In the genomic region with DNA sequence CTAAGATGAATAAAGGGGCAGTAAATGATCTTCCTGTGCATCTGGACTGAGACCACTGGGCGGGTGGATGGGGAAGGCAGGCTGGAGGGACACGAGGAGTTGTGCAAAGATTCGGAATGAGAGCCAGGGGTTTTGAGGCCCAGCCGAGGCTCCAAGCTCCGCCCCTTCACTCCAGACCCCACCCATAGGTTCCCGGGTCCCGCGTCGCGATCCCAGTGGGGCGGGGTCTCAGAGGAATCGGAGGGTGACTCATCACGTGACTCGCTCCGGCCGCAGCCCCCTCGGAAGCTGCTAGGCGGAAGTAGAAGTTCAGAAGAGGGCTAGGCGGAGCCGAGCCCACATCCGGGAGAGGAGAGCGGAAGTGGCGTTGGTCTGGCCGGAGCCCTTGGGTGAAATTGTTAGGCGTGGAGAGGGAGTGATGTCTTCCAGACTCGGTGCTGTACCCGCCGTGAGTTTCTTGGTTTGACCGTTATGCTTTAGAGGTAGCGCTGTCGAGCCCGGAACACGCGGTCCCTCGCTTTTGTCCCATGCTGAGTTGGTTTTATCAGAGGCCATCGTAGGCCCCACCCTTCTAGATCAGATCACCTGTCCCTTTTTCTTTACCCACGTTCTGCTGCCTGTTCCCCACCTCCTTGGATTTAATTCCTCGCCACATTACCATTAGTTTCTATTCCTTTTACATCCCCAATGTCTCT, we compare ENCODE assay signal across 8 cellular contexts. TPM values are rescaled to one million over a fixed set of nuclear protein-coding genes. Genes with fewer than 3 reads are reported as not detected.
A peak's percentile ranks its signal among the peaks of the same experiment; 100 is the strongest.
DNase-seq lines count a peak whose midpoint lies in the region; ATAC-seq and TF ChIP-seq lines count a peak whose summit lies in the region.

TSS of gene ZNF512 (plus strand) at position 348 of the 695 bp plus-strand sequence. CDS start at position 419, 71 bp downstream.

- peak within 1 kb of the TSS; percentile 61 for H3K4me3 ChIP-seq in kidney epithelial cell (ENCODE audit: low read depth, low read length)

- no peaks in the 10 kb centered on the region for H3K36me3 ChIP-seq in kidney epithelial cell (ENCODE audit: control insufficient read depth, insufficient read depth, low read length)

- H3K4me1 Mint-ChIP-seq in chondrocyte (ENCODE audit: low read depth): peaks cover 42% of the 10 kb centered on the region

- peak; percentile 95 for DNase-seq in AG20443 (ENCODE audit: low spot score)
- peak; percentile 98 for DNase-seq in NCI-H345 treated with DMSO at 0.1 percent for 48 hours (lab: John Stamatoyannopoulos, UW; ENCODE audit: unreplicated experiment)
- peak; percentile 78 for DNase-seq in activated CD4-positive, CD25-positive, alpha-beta regulatory T cell treated with anti-CD3 and anti-CD28 coated beads, Interleukin-2, amount 50 U/mL, for 72 hours
- DNase-seq in chondrocyte (ENCODE audit: low spot score): peak; percentile 95
- peak; percentile 72 for DNase-seq in kidney epithelial cell (ENCODE audit: low read depth)
- peak; percentile 91 for DNase-seq in stimulated activated CD4-positive, alpha-beta T cell treated with anti-CD3 and anti-CD28 coated beads, Interleukin-15, amount 100 ng/mL, for 24 hours

- ATAC-seq in GM19025 (IDR thresholded peaks at IDR 0.05; ENCODE audit: low read depth, unreplicated experiment): peak; percentile 95
- peak; percentile 92 for ATAC-seq in HG03280 (IDR thresholded peaks at IDR 0.05; ENCODE audit: unreplicated experiment)

- H3K27me3 ChIP-seq in kidney epithelial cell (ENCODE audit: control insufficient read depth, insufficient read depth, low read length): no peaks in the 10 kb centered on the region

- H3K36me3 Mint-ChIP-seq in chondrocyte (ENCODE audit: low read depth): peaks cover 11% of the 10 kb centered on the region

- peak within 1 kb of the TSS; percentile 92 for H3K27ac Mint-ChIP-seq in chondrocyte (ENCODE audit: unreplicated experiment)

- peaks cover 30% of the 10 kb centered on the region for H3K9me3 Mint-ChIP-seq in chondrocyte (ENCODE audit: low read depth)

- H3K27me3 Mint-ChIP-seq in chondrocyte (ENCODE audit: low read depth): no peaks in the 10 kb centered on the region

- peak within 1 kb of the TSS; percentile 91 for H3K4me3 Mint-ChIP-seq in chondrocyte (ENCODE audit: unreplicated experiment)

- TF ChIP-seq CTCF in chondrocyte (IDR thresholded peaks at IDR 0.05): peak; percentile 48
- no peak for TF ChIP-seq CTCF in kidney epithelial cell (IDR thresholded peaks at IDR 0.05; ENCODE audit: insufficient read depth, low read length, poor library complexity, severe bottlenecking)

RNA-seq across cellular contexts. Expression of gene ZNF512, which starts in this region (rescaled TPM):
- total RNA-seq in chondrocyte (27.8 to 34.7 TPM (median 29.5 TPM) in 3 replicates), kidney epithelial cell (34.5 and 55.9 TPM in 2 replicates)

Comparison
In these comparisons a context has a peak if more than half of its experiments do, and no peak if none do; other contexts are left out.
1. Peak in every context shown above with its lines: DNase-seq, ATAC-seq and H3K4me3 ChIP-seq.